ENCODE assay signal across 34 cellular contexts in the genomic region with DNA sequence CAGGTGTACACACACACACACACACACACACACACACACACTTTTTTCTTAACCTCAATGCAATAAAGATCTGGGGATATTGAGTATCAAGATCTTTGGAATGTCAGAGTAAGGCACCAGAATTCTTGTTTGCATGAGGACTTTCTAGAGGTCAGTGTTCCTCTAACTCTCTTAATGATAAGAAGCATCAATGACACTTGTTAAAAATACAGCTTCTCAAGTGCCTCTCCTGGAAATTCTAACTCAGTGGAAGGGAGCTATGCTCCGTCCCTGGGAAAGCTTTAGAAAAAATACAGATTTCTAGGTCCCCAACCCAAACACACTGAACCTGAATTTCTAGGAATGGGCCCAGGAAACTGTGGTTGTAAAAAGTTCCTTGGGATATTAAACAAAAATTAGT.
"Had no signal": no experiment of that assay in that cellular context is flagged by ENCODE, and none has a peak within 500 bp of the region (broad histone marks: within the 10 kb centered on the region; RNA-seq: fewer than 3 reads in every experiment).

No MANE protein-coding gene starts in this region.

- DNase-seq: Karpas-422, Kasumi-1, MG63, MM.1S, MV-4-11, NCI-H1048, NCI-H1092, NCI-H1092 treated with DMSO at 0.1 percent for 48 hours, NCI-H1105, NCI-H1105 treated with DMSO at 0.1 percent for 48 hours, NCI-H1417, NCI-H1417 treated with DMSO at 0.1 percent for 48 hours, NCI-H1436, NCI-H1436 treated with DMSO at 0.1 percent for 48 hours, NCI-H146, NCI-H1694, NCI-H1694 treated with DMSO at 0.1 percent for 48 hours, NCI-H187, NCI-H187 treated with DMSO at 0.1 percent for 48 hours, NCI-H1930, NCI-H2029, NCI-H2029 treated with DMSO at 0.1 percent for 48 hours, NCI-H2081, NCI-H2081 treated with DMSO at 0.1 percent for 48 hours, NCI-H2107, NCI-H2171, NCI-H2171 treated with DMSO at 0.1 percent for 48 hours, NCI-H2227 treated with DMSO at 0.1 percent for 48 hours, NCI-H226, NCI-H345, NCI-H446, NCI-H446 treated with DMSO at 0.1 percent for 48 hours, NCI-H510A had no signal

- H3K9me3 ChIP-seq: MG63 had no signal

- H3K9ac ChIP-seq: KMS-11 had no signal

- H3K27ac ChIP-seq: KMS-11 had no signal

- H3K4me3 ChIP-seq: MG63 had no signal

- H3K4me2 ChIP-seq: KMS-11 had no signal

- H3K36me3 ChIP-seq: MG63 had no signal

- H3K27me3 ChIP-seq: MG63 had no signal
